In genomic region chr17:58332720-58333395, GRCh38 we compare ENCODE assay signal across 9 cellular contexts. TPM values are rescaled to one million over a fixed set of nuclear protein-coding genes. Genes with fewer than 3 reads are reported as not detected.
A peak's percentile ranks its signal among the peaks of the same experiment; 100 is the strongest.
DNase-seq lines count a peak whose midpoint lies in the region; ATAC-seq and TF ChIP-seq lines count a peak whose summit lies in the region.
"Had no signal": no experiment of that assay in that cellular context is flagged by ENCODE, and none has a peak within 500 bp of the region (broad histone marks: within the 10 kb centered on the region; RNA-seq: fewer than 3 reads in every experiment).

No MANE protein-coding gene starts in this region.

- peak overlapping the region; percentile 100 for H3K4me3 Mint-ChIP-seq in activated T-cell treated with anti-CD3 and anti-CD28 coated beads, Interleukin-2, amount 50 U/mL, for 4 hours
- peak overlapping the region; percentile 91 to 100 (median 100) for H3K4me3 Mint-ChIP-seq in naive B cell
- H3K4me3 Mint-ChIP-seq in nephron progenitor cell = no peak overlapping the region

- TF ChIP-seq CTCF in upper lobe of left lung (IDR thresholded peaks at IDR 0.05) (no peak), nephron progenitor cell (IDR thresholded peaks at IDR 0.05) (no peak)

- H3K27ac Mint-ChIP-seq in naive B cell (peak overlapping the region; percentile 96 to 100 (median 99)), nephron progenitor cell (no peak overlapping the region)

- DNase-seq in cardiac septum (ENCODE audit: low spot score) (peak; percentile 74), right cardiac atrium (no peak), naive B cell (peak; percentile 64), upper lobe of left lung (peak in 1 of 2 donors; percentile 60), nephron progenitor cell (no peak), medulla oblongata (ENCODE audit: extremely low spot score) (no peak)
- peak; percentile 37 for DNase-seq in activated T-cell treated with anti-CD3 and anti-CD28 coated beads, Interleukin-2, amount 50 U/mL, for 4 hours
- DNase-seq: BE2C had no signal

- H3K4me1 ChIP-seq in right cardiac atrium (ENCODE audit: control insufficient read depth, insufficient read depth, low read length) (no peaks in the 10 kb centered on the region), upper lobe of left lung (peaks cover 17 to 46% (median 39%) of the 10 kb centered on the region in 4 donors)

- H3K27me3 ChIP-seq in right cardiac atrium (ENCODE audit: control insufficient read depth, insufficient read depth) = no peaks in the 10 kb centered on the region
- H3K27me3 ChIP-seq in upper lobe of left lung = peaks cover 0 to 5% (median 0%) of the 10 kb centered on the region in 4 donors
- H3K27me3 ChIP-seq: BE2C had no signal

- H3K9me3 ChIP-seq in right cardiac atrium (ENCODE audit: control insufficient read depth, low read length) (no peaks in the 10 kb centered on the region), upper lobe of left lung (no peaks in the 10 kb centered on the region)
- H3K9me3 ChIP-seq: BE2C had no signal

- TF ChIP-seq EP300 in upper lobe of left lung (IDR thresholded peaks at IDR 0.05) = no peak

- peaks cover 49% of the 10 kb centered on the region for H3K4me1 Mint-ChIP-seq in activated T-cell treated with anti-CD3 and anti-CD28 coated beads, Interleukin-2, amount 50 U/mL, for 4 hours (ENCODE audit: low read depth)
- H3K4me1 Mint-ChIP-seq in naive B cell (peaks cover 69 to 86% (median 74%) of the 10 kb centered on the region in 3 donors), nephron progenitor cell (peaks cover 75% of the 10 kb centered on the region)

- H3K4me3 ChIP-seq in right cardiac atrium (ENCODE audit: low read length) = no peak overlapping the region
- peak overlapping the region in 3 of 4 donors; percentile 43 to 70 (median 58) for H3K4me3 ChIP-seq in upper lobe of left lung

- ATAC-seq in right cardiac atrium (no peak), naive B cell (ENCODE audit: low read depth in 2 of 2) (no peak), upper lobe of left lung (ENCODE audit: low FRiP score in 2 of 2) (no peak), HG03039 (IDR thresholded peaks at IDR 0.05; ENCODE audit: unreplicated experiment) (no peak)
- ATAC-seq in activated T-cell treated with anti-CD3 and anti-CD28 coated beads, Interleukin-2, amount 50 U/mL, for 4 hours = no peak

- H3K36me3 ChIP-seq in upper lobe of left lung = no peaks in the 10 kb centered on the region
- H3K36me3 ChIP-seq: BE2C had no signal

- no peaks in the 10 kb centered on the region for H3K27me3 Mint-ChIP-seq in activated T-cell treated with anti-CD3 and anti-CD28 coated beads, Interleukin-2, amount 50 U/mL, for 4 hours (ENCODE audit: low read depth)
- H3K27me3 Mint-ChIP-seq in naive B cell (no peaks in the 10 kb centered on the region), nephron progenitor cell (ENCODE audit: low read depth, poor library complexity) (peaks cover 5% of the 10 kb centered on the region)

- 73% methylated on average over 18 of the region's 18 CpGs for WGBS in right cardiac atrium
- 45 to 56% methylated on average over 11 to 13 of the region's 18 CpGs for WGBS in upper lobe of left lung, 2 donors

- no peaks in the 10 kb centered on the region for H3K9me3 Mint-ChIP-seq in activated T-cell treated with anti-CD3 and anti-CD28 coated beads, Interleukin-2, amount 50 U/mL, for 4 hours
- H3K9me3 Mint-ChIP-seq in naive B cell (peaks cover 0 to 3% (median 0%) of the 10 kb centered on the region in 7 donors), nephron progenitor cell (no peaks in the 10 kb centered on the region)

- peaks cover 26% of the 10 kb centered on the region for H3K36me3 Mint-ChIP-seq in activated T-cell treated with anti-CD3 and anti-CD28 coated beads, Interleukin-2, amount 50 U/mL, for 4 hours (ENCODE audit: insufficient read depth)
- H3K36me3 Mint-ChIP-seq in naive B cell (peaks cover 13 to 25% of the 10 kb centered on the region in 2 donors), nephron progenitor cell (ENCODE audit: low read depth) (no peaks in the 10 kb centered on the region)

- TF ChIP-seq POLR2A in upper lobe of left lung (IDR thresholded peaks at IDR 0.05) = no peak

- no peak overlapping the region for H3K27ac ChIP-seq in right cardiac atrium (ENCODE audit: low read length)
- peak overlapping the region; percentile 87 to 95 (median 92) for H3K27ac ChIP-seq in upper lobe of left lung

- intact Hi-C loops in cardiac septum (cut with DNase I) (no loop called here), right cardiac atrium (cut with DNase I) (no loop called here)

RNA-seq across cellular contexts. Expression of gene TSPOAP1, which starts 4.3 kb away (rescaled TPM):
- 10.7 TPM for total RNA-seq in cardiac septum
- 10 to 100 TPM in 3 of 4 donors, 1 to 10 TPM in 1; 7.0 to 21.5 (median 19.2) TPM for total RNA-seq in right cardiac atrium
- 13.0 TPM for polyA plus RNA-seq in right cardiac atrium
- 10 to 100 TPM; 38.6 to 49.6 (median 43.2) TPM for total RNA-seq in activated T-cell treated with anti-CD3 and anti-CD28 coated beads, Interleukin-2, amount 50 U/mL, for 4 hours
- polyA plus RNA-seq in naive B cell (ENCODE audit: low read depth in 6 of 6) = under 1 TPM in 4 of 6 donors, not detected in 2; 0.03 to 0.58 (median 0.38) TPM
- total RNA-seq in upper lobe of left lung = 10 to 100 TPM; 14.0 to 50.3 (median 24.1) TPM

RNA-seq across cellular contexts. Expression of gene SUPT4H1, which starts 19.1 kb away (rescaled TPM):
- 49.4 TPM for total RNA-seq in cardiac septum
- 10 to 100 TPM; 51.9 to 65.6 (median 61.6) TPM for total RNA-seq in right cardiac atrium
- 69.3 TPM for polyA plus RNA-seq in right cardiac atrium
- 100 to 1,000 TPM; 144 to 154 (median 152) TPM for total RNA-seq in activated T-cell treated with anti-CD3 and anti-CD28 coated beads, Interleukin-2, amount 50 U/mL, for 4 hours
- polyA plus RNA-seq in naive B cell (ENCODE audit: low read depth in 6 of 6) = 100 to 1,000 TPM in 4 of 6 donors, 10 to 100 TPM in 2; 77.4 to 128 (median 110) TPM
- total RNA-seq in upper lobe of left lung = 10 to 100 TPM; 22.0 to 80.5 (median 40.4) TPM

RNA-seq across cellular contexts. Expression of gene MPO, which starts 52.1 kb away (rescaled TPM):
- 0.94 TPM for total RNA-seq in cardiac septum
- total RNA-seq in right cardiac atrium = under 1 TPM; 0.06 to 0.50 (median 0.23) TPM
- polyA plus RNA-seq in right cardiac atrium = 0.07 TPM
- total RNA-seq in activated T-cell treated with anti-CD3 and anti-CD28 coated beads, Interleukin-2, amount 50 U/mL, for 4 hours = not detected
- polyA plus RNA-seq in naive B cell (ENCODE audit: low read depth in 6 of 6) = under 1 TPM in 2 of 6 donors, not detected in 4; 0.12 to 0.29 TPM
- total RNA-seq in upper lobe of left lung = 1 to 10 TPM in 4 of 6 donors, under 1 TPM in 2; 0.71 to 4.6 (median 1.0) TPM

Comparison
In these comparisons a context has a peak if more than half of its experiments do, and no peak if none do; other contexts are left out.
1. DNase-seq: peak in cardiac septum (single experiment), activated T-cell treated with anti-CD3 and anti-CD28 coated beads, Interleukin-2, amount 50 U/mL, for 4 hours (single experiment) and naive B cell (single experiment); none in right cardiac atrium (0 of 3), nephron progenitor cell (single experiment) and medulla oblongata (single experiment).